ENCODE assay signal across 27 cellular contexts in genomic region chr15:37933685-37934084, GRCh38. TPM values are rescaled to one million over a fixed set of nuclear protein-coding genes. Genes with fewer than 3 reads are reported as not detected.
DNase-seq lines count a peak whose midpoint lies in the region; ATAC-seq and TF ChIP-seq lines count a peak whose summit lies in the region.
"Had no signal": no experiment of that assay in that cellular context is flagged by ENCODE, and none has a peak within 500 bp of the region (broad histone marks: within the 10 kb centered on the region; RNA-seq: fewer than 3 reads in every experiment).

No MANE protein-coding gene starts in this region.

- H3K36me3 ChIP-seq in left ventricle myocardium inferior (no peaks in the 10 kb centered on the region), brain microvascular endothelial cell (replicated peaks) (no peaks in the 10 kb centered on the region), suprapubic skin (no peaks in the 10 kb centered on the region)
- H3K36me3 ChIP-seq: cardiac muscle cell, stomach, upper lobe of right lung had no signal

- intact Hi-C loops in right cardiac atrium (cut with DNase I) (no loop called here), left ventricle myocardium inferior (cut with micrococcal nuclease) (no loop called here)

- H3K4me3 ChIP-seq in right cardiac atrium (ENCODE audit: low read length) (no peak overlapping the region), left ventricle myocardium inferior (no peak overlapping the region), brain microvascular endothelial cell (ENCODE audit: low read depth, low read length) (no peak overlapping the region), suprapubic skin (no peak overlapping the region)
- H3K4me3 ChIP-seq: cardiac muscle cell, dorsolateral prefrontal cortex, K562, stomach, upper lobe of right lung had no signal

- H3K4me1 ChIP-seq in right cardiac atrium (ENCODE audit: control insufficient read depth, insufficient read depth, low read length) (no peaks in the 10 kb centered on the region), left ventricle myocardium inferior (no peaks in the 10 kb centered on the region), suprapubic skin (no peaks in the 10 kb centered on the region)
- H3K4me1 ChIP-seq: upper lobe of right lung had no signal

- peak; percentile 44 to 77 for ATAC-seq in right cardiac atrium
- ATAC-seq in HG02870 (IDR thresholded peaks at IDR 0.05; ENCODE audit: unreplicated experiment): no peak
- ATAC-seq: K562, left ventricle myocardium superior, Panc1, upper lobe of right lung had no signal

- WGBS in right cardiac atrium: 29% methylated on average over 1 of the region's 1 CpG
- 44% methylated on average over 1 of the region's 1 CpG for WGBS in suprapubic skin

- in situ Hi-C loops in brain microvascular endothelial cell (cut with HindIII; ENCODE audit: low pct_ligation_motif_present, low sequenced_read_pairs): no loop called here

- no peak for TF ChIP-seq EP300 in suprapubic skin (IDR thresholded peaks at IDR 0.05)

- DNase-seq in right cardiac atrium (no peak), left ventricle myocardium inferior (no peak), brain microvascular endothelial cell (peak; percentile 17), hepatic stellate cell (ENCODE audit: low spot score) (peak; percentile 10), epidermal melanocyte (ENCODE audit: insufficient read length, low spot score) (no peak), NCI-H2029 treated with DMSO at 0.1 percent for 48 hours (lab: John Stamatoyannopoulos, UW) (no peak), suprapubic skin (ENCODE audit: low spot score in 2 of 2) (no peak)
- DNase-seq: 8988T; activated CD4-positive, alpha-beta T cell treated with anti-CD3 and anti-CD28 coated beads for 48 hours; activated naive CD8-positive, alpha-beta T cell treated with anti-CD3 and anti-CD28 coated beads, Interleukin-2, amount 10 ng/mL, durations not matched to agents 7 days and 5 days; DMS 273 treated with DMSO at 0.1 percent for 48 hours; dorsolateral prefrontal cortex; left ventricle myocardium superior; MV-4-11; NCI-H2029; NCI-H446 treated with DMSO at 0.1 percent for 48 hours; stomach; upper lobe of right lung had no signal

- TF ChIP-seq POLR2A in suprapubic skin (IDR thresholded peaks at IDR 0.05): no peak

- H3K27ac ChIP-seq in right cardiac atrium (ENCODE audit: low read length) (no peak overlapping the region), left ventricle myocardium inferior (replicated peaks) (no peak overlapping the region), brain microvascular endothelial cell (no peak overlapping the region), suprapubic skin (no peak overlapping the region)
- H3K27ac ChIP-seq: cardiac muscle cell, dorsolateral prefrontal cortex, epithelial cell of prostate, stomach, upper lobe of right lung had no signal

- no peaks in the 10 kb centered on the region for H3K9me3 ChIP-seq in right cardiac atrium (ENCODE audit: control insufficient read depth, low read length)
- H3K9me3 ChIP-seq in left ventricle myocardium inferior (replicated peaks): no peaks in the 10 kb centered on the region
- no peaks in the 10 kb centered on the region for H3K9me3 ChIP-seq in suprapubic skin
- H3K9me3 ChIP-seq: stomach, upper lobe of right lung had no signal

- no peak for TF ChIP-seq CTCF in left ventricle myocardium inferior (IDR thresholded peaks at IDR 0.05; ENCODE audit: borderline replicate concordance)
- TF ChIP-seq CTCF in brain microvascular endothelial cell (IDR thresholded peaks at IDR 0.05; ENCODE audit: low read depth, low read length, missing control alignments): no peak
- TF ChIP-seq CTCF in suprapubic skin (IDR thresholded peaks at IDR 0.05): no peak

- H3K27me3 ChIP-seq in right cardiac atrium (ENCODE audit: control insufficient read depth, insufficient read depth) (no peaks in the 10 kb centered on the region), left ventricle myocardium inferior (ENCODE audit: low read depth) (peaks cover 7% of the 10 kb centered on the region), brain microvascular endothelial cell (replicated peaks) (no peaks in the 10 kb centered on the region), suprapubic skin (no peaks in the 10 kb centered on the region)
- H3K27me3 ChIP-seq: cardiac muscle cell, dorsolateral prefrontal cortex, stomach, upper lobe of right lung had no signal

RNA-seq across cellular contexts. Expression of gene TMCO5A, which starts 0.8 kb away (rescaled TPM):
- total RNA-seq in right cardiac atrium (not detected), left ventricle myocardium inferior (not detected), suprapubic skin (not detected)
- polyA plus RNA-seq in right cardiac atrium: not detected
- total RNA-seq: activated naive CD8-positive, alpha-beta T cell treated with anti-CD3 and anti-CD28 coated beads, Interleukin-2, amount 10 ng/mL, durations not matched to agents 7 days and 5 days; cardiac muscle cell; dorsolateral prefrontal cortex; H1; K562; left ventricle myocardium superior; pulmonary artery endothelial cell; T-helper 1 cell treated with Interleukin-12 subunit alpha and Interleukin-12 subunit beta and Interleukin-4 antibody, amounts not matched to agents 30 ng/mL and 1 ng/mL, for 36 hours; upper lobe of right lung had no signal
- polyA plus RNA-seq: cardiac muscle cell, H1, K562, neural cell had no signal

Comparison
In these comparisons a context has a peak if more than half of its experiments do, and no peak if none do; other contexts are left out.
1. DNase-seq: peak in brain microvascular endothelial cell (single experiment) and hepatic stellate cell (single experiment); none in right cardiac atrium (0 of 3), left ventricle myocardium inferior (single experiment), epidermal melanocyte (single experiment), NCI-H2029 treated with DMSO at 0.1 percent for 48 hours (single experiment) and suprapubic skin (0 of 2).